Comparison of ENCODE assay signal across 14 cellular contexts in genomic region chr4:150181536-150181935, GRCh38.
DNase-seq lines count a peak whose midpoint lies in the region; ATAC-seq and TF ChIP-seq lines count a peak whose summit lies in the region.
"Had no signal": no experiment of that assay in that cellular context is flagged by ENCODE, and none has a peak within 500 bp of the region (broad histone marks: within the 10 kb centered on the region; RNA-seq: fewer than 3 reads in every experiment).

No MANE protein-coding gene starts in this region.

- intact Hi-C loops in right lobe of liver (cut with DNase I): no loop called here

- H3K4me3 ChIP-seq in right lobe of liver: no peak overlapping the region
- H3K4me3 ChIP-seq: esophagus squamous epithelium had no signal

- TF ChIP-seq CTCF in right lobe of liver (IDR thresholded peaks at IDR 0.05): no peak

- H3K27ac Mint-ChIP-seq in activated CD8-positive, alpha-beta T cell treated with anti-CD3 and anti-CD28 coated beads, Interleukin-2, amount 10 ng/mL, durations not matched to agents 7 days and 5 days: no peak overlapping the region

- H3K9me3 Mint-ChIP-seq in activated CD8-positive, alpha-beta T cell treated with anti-CD3 and anti-CD28 coated beads, Interleukin-2, amount 10 ng/mL, durations not matched to agents 7 days and 5 days (ENCODE audit: insufficient read depth): no peaks in the 10 kb centered on the region

- no peaks in the 10 kb centered on the region for H3K4me1 Mint-ChIP-seq in activated CD8-positive, alpha-beta T cell treated with anti-CD3 and anti-CD28 coated beads, Interleukin-2, amount 10 ng/mL, durations not matched to agents 7 days and 5 days (ENCODE audit: low read depth)

- TF ChIP-seq POLR2A in right lobe of liver (IDR thresholded peaks at IDR 0.05): no peak

- no peaks in the 10 kb centered on the region for H3K4me1 ChIP-seq in right lobe of liver

- H3K27me3 Mint-ChIP-seq in activated CD8-positive, alpha-beta T cell treated with anti-CD3 and anti-CD28 coated beads, Interleukin-2, amount 10 ng/mL, durations not matched to agents 7 days and 5 days (ENCODE audit: low read depth): peaks cover 2% of the 10 kb centered on the region

- no peaks in the 10 kb centered on the region for H3K36me3 ChIP-seq in right lobe of liver
- H3K36me3 ChIP-seq: esophagus squamous epithelium had no signal

- H3K27me3 ChIP-seq in right lobe of liver: no peaks in the 10 kb centered on the region
- H3K27me3 ChIP-seq: esophagus squamous epithelium had no signal

- H3K4me3 Mint-ChIP-seq in activated CD8-positive, alpha-beta T cell treated with anti-CD3 and anti-CD28 coated beads, Interleukin-2, amount 10 ng/mL, durations not matched to agents 7 days and 5 days: no peak overlapping the region

- POLR2A ChIA-PET in activated CD8-positive, alpha-beta T cell treated with anti-CD3 and anti-CD28 coated beads, Interleukin-2, amount 10 ng/mL, durations not matched to agents 7 days and 5 days (lab: Charles Lee): no interaction called here

- DNase-seq in COLO829 (ENCODE audit: low spot score) (peak; percentile 85), Kasumi-1 (lab: John Stamatoyannopoulos, UW) (peak; percentile 33 to 37), dermis blood vessel endothelial cell (peak; percentile 85), right lobe of liver (no peak), SIG-M5 treated with dmso at 0.1 percent for 504 hours (lab: John Stamatoyannopoulos, UW; ENCODE audit: unreplicated experiment) (no peak), HuH-7 (ENCODE audit: low spot score) (no peak)
- DNase-seq in activated CD8-positive, alpha-beta T cell treated with anti-CD3 and anti-CD28 coated beads, Interleukin-2, amount 10 ng/mL, durations not matched to agents 7 days and 5 days: no peak
- DNase-seq: activated T-cell treated with anti-CD3 and anti-CD28 coated beads for 4 hours, esophagus squamous epithelium, kidney glomerular epithelial cell, NCI-H226 had no signal

- H3K9me3 ChIP-seq in right lobe of liver: no peaks in the 10 kb centered on the region
- H3K9me3 ChIP-seq: esophagus squamous epithelium had no signal

- ATAC-seq in right lobe of liver: peak; percentile 41 to 81 (median 64)
- ATAC-seq in activated CD8-positive, alpha-beta T cell treated with anti-CD3 and anti-CD28 coated beads, Interleukin-2, amount 10 ng/mL, durations not matched to agents 7 days and 5 days: no peak
- ATAC-seq in GM19463 (IDR thresholded peaks at IDR 0.05; ENCODE audit: unreplicated experiment): no peak
- ATAC-seq: HCT116, Panc1 had no signal

- CTCF ChIA-PET in activated CD8-positive, alpha-beta T cell treated with anti-CD3 and anti-CD28 coated beads, Interleukin-2, amount 10 ng/mL, durations not matched to agents 7 days and 5 days (lab: Charles Lee): no interaction called here

- H3K27ac ChIP-seq in right lobe of liver: no peak overlapping the region
- H3K27ac ChIP-seq: esophagus squamous epithelium had no signal

- H3K36me3 Mint-ChIP-seq in activated CD8-positive, alpha-beta T cell treated with anti-CD3 and anti-CD28 coated beads, Interleukin-2, amount 10 ng/mL, durations not matched to agents 7 days and 5 days (ENCODE audit: low read depth): no peaks in the 10 kb centered on the region

Comparison
In these comparisons a context has a peak if more than half of its experiments do, and no peak if none do; other contexts are left out.
1. DNase-seq: peak in COLO829 (single experiment), Kasumi-1 (2 of 2) and dermis blood vessel endothelial cell (single experiment); none in right lobe of liver (0 of 3), SIG-M5 treated with dmso at 0.1 percent for 504 hours (single experiment), activated CD8-positive, alpha-beta T cell treated with anti-CD3 and anti-CD28 coated beads, Interleukin-2, amount 10 ng/mL, durations not matched to agents 7 days and 5 days (single experiment) and HuH-7 (single experiment).
2. ATAC-seq: peak in right lobe of liver (4 of 4); none in activated CD8-positive, alpha-beta T cell treated with anti-CD3 and anti-CD28 coated beads, Interleukin-2, amount 10 ng/mL, durations not matched to agents 7 days and 5 days (single experiment) and GM19463 (single experiment).